In genomic region chr15:52515343-52515742, GRCh38 we compare ENCODE assay signal across 29 cellular contexts.
"Had no signal": no experiment of that assay in that cellular context is flagged by ENCODE, and none has a peak within 500 bp of the region (broad histone marks: within the 10 kb centered on the region; RNA-seq: fewer than 3 reads in every experiment).

No MANE protein-coding gene starts in this region.

- DNase-seq: stimulated activated CD4-positive, alpha-beta T cell treated with anti-CD3 and anti-CD28 coated beads, Interleukin-2, amount 100 ng/mL, for 48 hours; stimulated activated CD4-positive, alpha-beta T cell treated with anti-CD3 and anti-CD28 coated beads, Interleukin-4, amount 100 ng/mL, for 1 hour; stimulated activated CD4-positive, alpha-beta T cell treated with anti-CD3 and anti-CD28 coated beads, Interleukin-4, amount 100 ng/mL, for 24 hours; stimulated activated CD4-positive, alpha-beta T cell treated with anti-CD3 and anti-CD28 coated beads, Interleukin-4, amount 100 ng/mL, for 4 hours; stimulated activated CD8-positive, alpha-beta memory T cell treated with anti-CD3 and anti-CD28 coated beads, Interleukin-4, amount 100 ng/mL, for 48 hours; stimulated activated naive B cell treated with anti-CD40 and anti-IgM and Interleukin-4, amounts not matched to agents 10 μg/mL and 1 μg/mL and 100 μg/mL, for 72 hours; stimulated activated naive CD4-positive, alpha-beta T cell; stimulated activated naive CD4-positive, alpha-beta T cell treated with Interleukin-2 at 50 U/mL for 16 hours; stimulated activated naive CD8-positive, alpha-beta T cell treated with anti-CD3 and anti-CD28 coated beads, Interleukin-15, amount 100 ng/mL, for 72 hours; stimulated activated naive CD8-positive, alpha-beta T cell treated with anti-CD3 and anti-CD28 coated beads, Interleukin-15, Interleukin-2, amounts not matched to agents 100 U/mL and 50 U/mL, for 24 hours; stomach; substantia nigra; testis; thyroid gland; tibial artery; transverse colon; trophoblast cell; upper lobe of left lung; upper lobe of right lung; uterus had no signal

- H3K4me1 Mint-ChIP-seq: stimulated activated naive CD8-positive, alpha-beta T cell treated with anti-CD3 and anti-CD28 coated beads, Interleukin-15, amount 100 ng/mL, for 72 hours had no signal

- H3K9me3 Mint-ChIP-seq: stimulated activated effector memory CD8-positive, alpha-beta T cell treated with anti-CD3 and anti-CD28 coated beads, Interleukin-12 subunit alpha, Interleukin-12 subunit beta, amount 100 ng/mL, for 72 hours; stimulated activated memory B cell treated with anti-CD40 and anti-IgM and Interleukin-4, amounts not matched to agents 10 μg/mL and 1 μg/mL and 100 μg/mL, for 72 hours; stimulated activated naive B cell treated with anti-CD40 and anti-IgM and Interleukin-4, amounts not matched to agents 10 μg/mL and 1 μg/mL and 100 μg/mL, for 72 hours; stimulated activated naive CD8-positive, alpha-beta T cell treated with anti-CD3 and anti-CD28 coated beads, Interleukin-15, amount 100 ng/mL, for 72 hours; stimulated activated naive CD8-positive, alpha-beta T cell treated with anti-CD3 and anti-CD28 coated beads, Interleukin-15, Interleukin-2, amounts not matched to agents 100 ng/mL and 50 ng/mL, for 24 hours; type B pancreatic cell had no signal

- H3K36me3 ChIP-seq: stomach, suprapubic skin, thoracic aorta, thyroid gland, tibial artery, tibial nerve, transverse colon, upper lobe of left lung, upper lobe of right lung, uterus, vagina had no signal

- H3K27ac ChIP-seq: stomach, suprapubic skin, testis, thoracic aorta, thyroid gland, tibial artery, tibial nerve, transverse colon, upper lobe of left lung, upper lobe of right lung, uterus, vagina had no signal

- H3K9me3 ChIP-seq: stomach, suprapubic skin, testis, thoracic aorta, thyroid gland, tibial artery, tibial nerve, transverse colon, upper lobe of left lung, upper lobe of right lung, uterus, vagina had no signal

- H3K4me1 ChIP-seq: testis, upper lobe of left lung, upper lobe of right lung, uterus had no signal

- FAIRE-seq: urothelium cell line had no signal

- H3K36me3 Mint-ChIP-seq: stimulated activated effector memory CD8-positive, alpha-beta T cell treated with anti-CD3 and anti-CD28 coated beads, Interleukin-12 subunit alpha, Interleukin-12 subunit beta, amount 100 ng/mL, for 72 hours; stimulated activated naive B cell treated with anti-CD40 and anti-IgM and Interleukin-4, amounts not matched to agents 10 μg/mL and 1 μg/mL and 100 μg/mL, for 72 hours; type B pancreatic cell had no signal

- H3K27ac Mint-ChIP-seq: stimulated activated effector memory CD8-positive, alpha-beta T cell treated with anti-CD3 and anti-CD28 coated beads, Interleukin-12 subunit alpha, Interleukin-12 subunit beta, amount 100 ng/mL, for 72 hours; stimulated activated memory B cell treated with anti-CD40 and anti-IgM and Interleukin-4, amounts not matched to agents 10 μg/mL and 1 μg/mL and 100 μg/mL, for 72 hours; stimulated activated naive B cell treated with anti-CD40 and anti-IgM and Interleukin-4, amounts not matched to agents 10 μg/mL and 1 μg/mL and 100 μg/mL, for 72 hours; stimulated activated naive CD8-positive, alpha-beta T cell treated with anti-CD3 and anti-CD28 coated beads, Interleukin-15, amount 100 ng/mL, for 72 hours; stimulated activated naive CD8-positive, alpha-beta T cell treated with anti-CD3 and anti-CD28 coated beads, Interleukin-15, Interleukin-2, amounts not matched to agents 100 ng/mL and 50 ng/mL, for 24 hours; type B pancreatic cell had no signal

- H3K4me3 Mint-ChIP-seq: stimulated activated effector memory CD8-positive, alpha-beta T cell treated with anti-CD3 and anti-CD28 coated beads, Interleukin-12 subunit alpha, Interleukin-12 subunit beta, amount 100 ng/mL, for 72 hours; stimulated activated memory B cell treated with anti-CD40 and anti-IgM and Interleukin-4, amounts not matched to agents 10 μg/mL and 1 μg/mL and 100 μg/mL, for 72 hours; stimulated activated naive B cell treated with anti-CD40 and anti-IgM and Interleukin-4, amounts not matched to agents 10 μg/mL and 1 μg/mL and 100 μg/mL, for 72 hours; stimulated activated naive CD8-positive, alpha-beta T cell treated with anti-CD3 and anti-CD28 coated beads, Interleukin-15, amount 100 ng/mL, for 72 hours; stimulated activated naive CD8-positive, alpha-beta T cell treated with anti-CD3 and anti-CD28 coated beads, Interleukin-15, Interleukin-2, amounts not matched to agents 100 ng/mL and 50 ng/mL, for 24 hours; type B pancreatic cell had no signal

- H3K27me3 Mint-ChIP-seq: stimulated activated memory B cell treated with anti-CD40 and anti-IgM and Interleukin-4, amounts not matched to agents 10 μg/mL and 1 μg/mL and 100 μg/mL, for 72 hours; stimulated activated naive B cell treated with anti-CD40 and anti-IgM and Interleukin-4, amounts not matched to agents 10 μg/mL and 1 μg/mL and 100 μg/mL, for 72 hours; stimulated activated naive CD8-positive, alpha-beta T cell treated with anti-CD3 and anti-CD28 coated beads, Interleukin-15, amount 100 ng/mL, for 72 hours; stimulated activated naive CD8-positive, alpha-beta T cell treated with anti-CD3 and anti-CD28 coated beads, Interleukin-15, Interleukin-2, amounts not matched to agents 100 ng/mL and 50 ng/mL, for 24 hours; type B pancreatic cell had no signal

- H3K4me3 ChIP-seq: stomach, suprapubic skin, testis, thoracic aorta, thyroid gland, tibial artery, tibial nerve, transverse colon, upper lobe of left lung, upper lobe of right lung, uterus, vagina had no signal

- H3K27me3 ChIP-seq: stomach, suprapubic skin, testis, thyroid gland, tibial artery, tibial nerve, transverse colon, upper lobe of left lung, upper lobe of right lung, uterus, vagina had no signal
